In the genomic region with DNA sequence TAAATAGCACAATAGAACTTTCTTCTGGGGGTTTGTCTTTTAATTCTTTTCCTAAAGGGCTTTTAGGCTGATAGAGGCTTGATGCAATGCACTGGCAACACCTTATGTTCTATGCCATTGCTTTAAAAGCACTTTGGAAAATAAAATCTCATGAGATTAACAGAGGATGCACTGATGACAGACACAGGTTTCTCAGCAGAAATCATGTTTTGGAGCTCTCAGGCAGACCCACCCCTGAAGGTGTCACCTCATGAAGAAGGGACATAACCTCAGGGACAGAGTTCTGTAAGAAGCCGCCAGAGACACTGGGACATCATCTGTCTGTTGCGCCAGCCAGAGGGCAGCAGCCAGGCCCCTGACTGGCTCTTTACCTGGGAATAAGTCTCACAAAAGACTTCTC, we compare ENCODE assay signal across 15 cellular contexts.
"Had no signal": no experiment of that assay in that cellular context is flagged by ENCODE, and none has a peak within 500 bp of the region (broad histone marks: within the 10 kb centered on the region; RNA-seq: fewer than 3 reads in every experiment).

No MANE protein-coding gene starts in this region.

- H3K36me3 ChIP-seq: breast epithelium had no signal

- H3K4me1 ChIP-seq: ascending aorta, breast epithelium, tibial nerve had no signal

- H3K4me3 Mint-ChIP-seq: activated B cell treated with CpG ODN at 0.5 μM for 24 hours; activated T-cell treated with anti-CD3 and anti-CD28 coated beads, Interleukin-2, amount 50 U/mL, for 24 hours had no signal

- H3K9me3 Mint-ChIP-seq: activated B cell treated with CpG ODN at 0.5 μM for 24 hours; activated T-cell treated with anti-CD3 and anti-CD28 coated beads, Interleukin-2, amount 50 U/mL, for 24 hours had no signal

- H3K27me3 ChIP-seq: ascending aorta, breast epithelium, tibial nerve had no signal

- H3K27ac Mint-ChIP-seq: activated B cell treated with CpG ODN at 0.5 μM for 24 hours had no signal

- H3K9me3 ChIP-seq: ascending aorta, breast epithelium, tibial nerve had no signal

- H3K4me3 ChIP-seq: ascending aorta, breast epithelium, lung, tibial nerve had no signal

- H3K27ac ChIP-seq: ascending aorta, epithelial cell of prostate, tibial nerve had no signal

- H3K27me3 Mint-ChIP-seq: activated B cell treated with CpG ODN at 0.5 μM for 24 hours; activated T-cell treated with anti-CD3 and anti-CD28 coated beads, Interleukin-2, amount 50 U/mL, for 24 hours had no signal

- DNase-seq: activated B cell treated with CpG ODN at 0.5 μM for 24 hours; activated CD4-positive, alpha-beta T cell treated with anti-CD3 and anti-CD28 coated beads, Interleukin-2, amount 50 U/mL, for 4 hours; activated effector memory CD4-positive, alpha-beta T cell treated with Interleukin-2 at 50 U/mL for 16 hours; activated T-cell treated with anti-CD3 and anti-CD28 coated beads, Interleukin-2, amount 50 U/mL, for 24 hours; cerebellar nuclear complex; dermis blood vessel endothelial cell; foreskin melanocyte; retina; stimulated activated CD4-positive, alpha-beta T cell treated with anti-CD3 and anti-CD28 coated beads, Interleukin-4, amount 100 ng/mL, for 1 hour had no signal

- FAIRE-seq: TTC549 had no signal
